Comparison of ENCODE assay signal across 18 cellular contexts in genomic region chr1:116243673-116244101, GRCh38.
DNase-seq lines count a peak whose midpoint lies in the region; ATAC-seq and TF ChIP-seq lines count a peak whose summit lies in the region.
"Had no signal": no experiment of that assay in that cellular context is flagged by ENCODE, and none has a peak within 500 bp of the region (broad histone marks: within the 10 kb centered on the region; RNA-seq: fewer than 3 reads in every experiment).

No MANE protein-coding gene starts in this region.

- H3K4me3 ChIP-seq in prostate gland = no peak overlapping the region
- H3K4me3 ChIP-seq: GM23338, hepatocyte had no signal

- H3K27ac Mint-ChIP-seq in glutamatergic neuron (ENCODE audit: unreplicated experiment) = no peak overlapping the region
- H3K27ac Mint-ChIP-seq: activated CD4-positive, alpha-beta T cell treated with anti-CD3 and anti-CD28 coated beads for 36 hours; activated T-helper 17 cell treated with anti-CD3 and anti-CD28 coated beads, Interleukin-2, amount 50 U/mL, for 72 hours; GM23338 had no signal

- no peaks in the 10 kb centered on the region for H3K4me1 Mint-ChIP-seq in glutamatergic neuron (ENCODE audit: low read depth, unreplicated experiment)
- H3K4me1 Mint-ChIP-seq: activated T-helper 17 cell treated with anti-CD3 and anti-CD28 coated beads, Interleukin-2, amount 50 U/mL, for 72 hours; GM23338 had no signal

- peak; percentile 93 for DNase-seq in DMS79 treated with DMSO at 0.1 percent for 48 hours (lab: John Stamatoyannopoulos, UW)
- peak; percentile 40 for DNase-seq in NCI-H187 (lab: John Stamatoyannopoulos, UW)
- DNase-seq in left colon = no peak
- DNase-seq in prostate gland (ENCODE audit: low spot score) = peak; percentile 13
- no peak for DNase-seq in glutamatergic neuron
- no peak for DNase-seq in activated CD4-positive, CD25-positive, alpha-beta regulatory T cell treated with anti-CD3 and anti-CD28 coated beads, Interleukin-2, amount 50 U/mL, for 72 hours
- DNase-seq: activated CD4-positive, alpha-beta T cell treated with anti-CD3 and anti-CD28 coated beads for 36 hours; AML-193; COR-L47; mesenchymal stem cell; NCI-H1105 treated with DMSO at 0.1 percent for 48 hours; stimulated activated CD4-positive, alpha-beta T cell treated with anti-CD3 and anti-CD28 coated beads, Interleukin-12 subunit alpha, Interleukin-12 subunit beta, amount 100 ng/mL, for 4 hours; stimulated activated CD8-positive, alpha-beta memory T cell treated with anti-CD3 and anti-CD28 coated beads, Interleukin-4, amount 100 ng/mL, for 48 hours had no signal

- H3K4me3 Mint-ChIP-seq in glutamatergic neuron (ENCODE audit: unreplicated experiment) = no peak overlapping the region
- H3K4me3 Mint-ChIP-seq: activated CD4-positive, alpha-beta T cell treated with anti-CD3 and anti-CD28 coated beads for 36 hours; activated T-helper 17 cell treated with anti-CD3 and anti-CD28 coated beads, Interleukin-2, amount 50 U/mL, for 72 hours; brain; GM23338 had no signal

- no peaks in the 10 kb centered on the region for H3K27me3 ChIP-seq in prostate gland (replicated peaks; ENCODE audit: insufficient read depth)
- H3K27me3 ChIP-seq: hepatocyte had no signal

- H3K9me3 Mint-ChIP-seq in glutamatergic neuron (ENCODE audit: unreplicated experiment) = no peaks in the 10 kb centered on the region
- H3K9me3 Mint-ChIP-seq: activated T-helper 17 cell treated with anti-CD3 and anti-CD28 coated beads, Interleukin-2, amount 50 U/mL, for 72 hours; brain; GM23338 had no signal

- no peak for TF ChIP-seq POLR2A in prostate gland (IDR thresholded peaks at IDR 0.05)

- H3K36me3 ChIP-seq in prostate gland = no peaks in the 10 kb centered on the region

- H3K4me1 ChIP-seq in prostate gland (replicated peaks) = peaks cover 5% of the 10 kb centered on the region

- ATAC-seq in left colon (peak; percentile 30), HG03175 (IDR thresholded peaks at IDR 0.05; ENCODE audit: unreplicated experiment) (no peak)
- ATAC-seq: activated CD4-positive, alpha-beta T cell treated with anti-CD3 and anti-CD28 coated beads for 36 hours; activated T-helper 17 cell treated with anti-CD3 and anti-CD28 coated beads, Interleukin-2, amount 50 U/mL, for 72 hours; GM23338 had no signal

- H3K36me3 Mint-ChIP-seq in glutamatergic neuron (ENCODE audit: unreplicated experiment) = peaks cover 9% of the 10 kb centered on the region
- H3K36me3 Mint-ChIP-seq: brain had no signal

- TF ChIP-seq CTCF in prostate gland (IDR thresholded peaks at IDR 0.05) = no peak
- TF ChIP-seq CTCF in glutamatergic neuron (IDR thresholded peaks at IDR 0.05; ENCODE audit: partially characterized antibody, unreplicated experiment) = no peak

- WGBS in prostate gland = 44% methylated on average over 5 of the region's 5 CpGs

- intact Hi-C loops in left colon (cut with DNase I, micrococcal nuclease) = no loop called here
- intact Hi-C loops in prostate gland (cut with DNase I) = no loop called here

- H3K27ac ChIP-seq in prostate gland = peak overlapping the region; percentile 44 to 55
- H3K27ac ChIP-seq: hepatocyte had no signal

- no peaks in the 10 kb centered on the region for H3K9me3 ChIP-seq in prostate gland

- peaks cover 4% of the 10 kb centered on the region for H3K27me3 Mint-ChIP-seq in glutamatergic neuron (ENCODE audit: unreplicated experiment)
- H3K27me3 Mint-ChIP-seq: activated CD4-positive, alpha-beta T cell treated with anti-CD3 and anti-CD28 coated beads for 36 hours had no signal

Comparison
In these comparisons a context has a peak if more than half of its experiments do, and no peak if none do; other contexts are left out.
1. DNase-seq: peak in DMS79 treated with DMSO at 0.1 percent for 48 hours (single experiment), NCI-H187 (2 of 2) and prostate gland (single experiment); none in left colon (0 of 2), glutamatergic neuron (single experiment) and activated CD4-positive, CD25-positive, alpha-beta regulatory T cell treated with anti-CD3 and anti-CD28 coated beads, Interleukin-2, amount 50 U/mL, for 72 hours (single experiment).